26 cellular contexts compared by ENCODE assay signal in the genomic region with DNA sequence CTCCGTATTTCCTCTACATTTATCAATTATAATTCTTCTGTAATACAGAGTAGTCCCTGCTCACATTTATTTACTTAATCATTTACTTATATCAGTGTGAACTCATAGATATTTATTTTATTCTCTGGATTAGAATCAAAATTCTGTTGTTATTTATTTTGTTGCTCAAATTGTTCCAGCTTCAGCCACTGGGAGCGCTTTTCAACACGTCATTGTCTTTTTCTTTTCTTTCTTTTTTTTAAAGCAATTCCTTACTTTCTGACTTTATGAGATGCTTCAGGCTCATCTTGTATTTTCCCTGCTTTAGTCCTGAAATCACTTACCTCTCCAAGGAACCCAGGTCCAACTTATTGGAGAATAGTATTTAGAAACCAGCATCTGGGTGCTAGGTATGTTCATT. TPM values are rescaled to one million over a fixed set of nuclear protein-coding genes. Genes with fewer than 3 reads are reported as not detected.
DNase-seq lines count a peak whose midpoint lies in the region; ATAC-seq and TF ChIP-seq lines count a peak whose summit lies in the region.
"Had no signal": no experiment of that assay in that cellular context is flagged by ENCODE, and none has a peak within 500 bp of the region (broad histone marks: within the 10 kb centered on the region; RNA-seq: fewer than 3 reads in every experiment).

No MANE protein-coding gene starts in this region.

- no peaks in the 10 kb centered on the region for H3K4me1 ChIP-seq in GM23248 (ENCODE audit: insufficient read depth)
- H3K4me1 ChIP-seq: right atrium auricular region had no signal

- no peak for ATAC-seq in WTC11
- ATAC-seq: left lobe of liver; naive thymus-derived CD4-positive, alpha-beta T cell; pancreas; Right ventricle myocardium inferior; stimulated activated naive B cell treated with anti-CD40 and anti-IgM and Interleukin-4, amounts not matched to agents 10 μg/mL and 1 μg/mL and 100 μg/mL, for 72 hours had no signal

- H4K20me1 ChIP-seq in GM23248 (ENCODE audit: insufficient read depth), result no peaks in the 10 kb centered on the region

- H3K4me3 ChIP-seq in fibroblast of the aortic adventitia (ENCODE audit: low read depth, low read length) (no peak overlapping the region), GM23248 (no peak overlapping the region)
- H3K4me3 ChIP-seq: pancreas, right atrium auricular region had no signal

- H2AFZ ChIP-seq in GM23248, result no peak overlapping the region

- 72 to 82% methylated on average over 3 of the region's 3 CpGs for WGBS in GM23248 (ENCODE audit: low coverage in 1 of 2, low lambda C conversion rate in 2 of 2, missing lambda C conversion rate in 2 of 2), 2 experiments

- H3K9me3 ChIP-seq in GM23248 (ENCODE audit: low read depth), result no peaks in the 10 kb centered on the region
- H3K9me3 ChIP-seq: pancreas, right atrium auricular region had no signal

- no peaks in the 10 kb centered on the region for H3K27me3 ChIP-seq in GM23248 (replicated peaks; ENCODE audit: insufficient read depth)
- H3K27me3 ChIP-seq: pancreas, right atrium auricular region had no signal

- no peak overlapping the region for H3K27ac Mint-ChIP-seq in WTC11
- H3K27ac Mint-ChIP-seq: activated T-helper 1 cell treated with anti-CD3 and anti-CD28 coated beads, Interleukin-12 subunit alpha, Interleukin-12 subunit beta, Interleukin-2, Interleukin-4 antibody, amounts not matched to agents 30 ng/mL and 10 ng/mL and 1 ng/mL, durations not matched to agents 14 hours and 24 hours and 36 hours; naive thymus-derived CD4-positive, alpha-beta T cell; stimulated activated naive B cell treated with anti-CD40 and anti-IgM and Interleukin-4, amounts not matched to agents 10 μg/mL and 1 μg/mL and 100 μg/mL, for 72 hours had no signal

- no peak overlapping the region for H3K9ac ChIP-seq in GM23248

- no peaks in the 10 kb centered on the region for H3K9me3 Mint-ChIP-seq in WTC11
- H3K9me3 Mint-ChIP-seq: activated T-helper 1 cell treated with anti-CD3 and anti-CD28 coated beads, Interleukin-12 subunit alpha, Interleukin-12 subunit beta, Interleukin-2, Interleukin-4 antibody, amounts not matched to agents 30 ng/mL and 10 ng/mL and 1 ng/mL, durations not matched to agents 14 hours and 24 hours and 36 hours had no signal

- H3K79me2 ChIP-seq in GM23248 (ENCODE audit: insufficient read depth), result no peaks in the 10 kb centered on the region

- no peak for DNase-seq in WTC11 (ENCODE audit: low spot score)
- DNase-seq in fibroblast of the aortic adventitia (ENCODE audit: low read depth), result no peak
- DNase-seq in mucosa of gallbladder (ENCODE audit: low spot score), result no peak
- no peak for DNase-seq in C1 segment of cervical spinal cord (lab: John Stamatoyannopoulos, UW)
- no peak for DNase-seq in GM23248
- DNase-seq in midbrain (lab: John Stamatoyannopoulos, UW), result no peak
- DNase-seq: activated CD4-positive, alpha-beta T cell treated with anti-CD3 and anti-CD28 coated beads, Interleukin-2, amount 50 U/mL, for 1 hour; activated naive CD4-positive, alpha-beta T cell treated with anti-CD3 and anti-CD28 coated beads, Interleukin-2, amount 50 U/mL, for 16 hours; caudate nucleus; dermis blood vessel endothelial cell; DMS79; foreskin fibroblast; GOT3; naive thymus-derived CD4-positive, alpha-beta T cell; NCI-H1092; NCI-H2029; NCI-H226; pancreas; stimulated activated CD4-positive, alpha-beta T cell treated with anti-CD3 and anti-CD28 coated beads, Interleukin-4, amount 100 ng/mL, for 24 hours; stimulated activated naive B cell treated with anti-CD40 and anti-IgM and Interleukin-4, amounts not matched to agents 10 μg/mL and 1 μg/mL and 100 μg/mL, for 72 hours; WERI-Rb-1 had no signal

- H3K4me2 ChIP-seq in GM23248 (ENCODE audit: unreplicated experiment), result no peak overlapping the region

- in situ Hi-C loops in GM23248 (cut with MboI), result no loop called here

- no peaks in the 10 kb centered on the region for H3K36me3 ChIP-seq in GM23248 (ENCODE audit: low read depth)
- H3K36me3 ChIP-seq: pancreas, right atrium auricular region, WERI-Rb-1 had no signal

- H3K27ac ChIP-seq in GM23248, result no peak overlapping the region
- H3K27ac ChIP-seq: pancreas, right atrium auricular region, WERI-Rb-1 had no signal

- CTCF ChIA-PET in WTC11 (lab: Charles Lee), result interaction anchor here (0.6 to 1.3 kb wide), 15 partner anchors 9 to 201 kb away, joined by 3 to 10 read pairs (median 4); partner anchors contain the start of genes GLCE and KIF23

- H3K4me1 Mint-ChIP-seq in WTC11, result no peaks in the 10 kb centered on the region
- H3K4me1 Mint-ChIP-seq: stimulated activated naive B cell treated with anti-CD40 and anti-IgM and Interleukin-4, amounts not matched to agents 10 μg/mL and 1 μg/mL and 100 μg/mL, for 72 hours had no signal

- no peak overlapping the region for H3K4me3 Mint-ChIP-seq in WTC11
- H3K4me3 Mint-ChIP-seq: activated T-helper 1 cell treated with anti-CD3 and anti-CD28 coated beads, Interleukin-12 subunit alpha, Interleukin-12 subunit beta, Interleukin-2, Interleukin-4 antibody, amounts not matched to agents 30 ng/mL and 10 ng/mL and 1 ng/mL, durations not matched to agents 14 hours and 24 hours and 36 hours; naive thymus-derived CD4-positive, alpha-beta T cell; stimulated activated naive B cell treated with anti-CD40 and anti-IgM and Interleukin-4, amounts not matched to agents 10 μg/mL and 1 μg/mL and 100 μg/mL, for 72 hours had no signal

- H3K9me2 ChIP-seq in GM23248 (ENCODE audit: insufficient read depth), result no peaks in the 10 kb centered on the region

- no peaks in the 10 kb centered on the region for H3K27me3 Mint-ChIP-seq in WTC11 (ENCODE audit: low read depth)
- H3K27me3 Mint-ChIP-seq: stimulated activated naive B cell treated with anti-CD40 and anti-IgM and Interleukin-4, amounts not matched to agents 10 μg/mL and 1 μg/mL and 100 μg/mL, for 72 hours had no signal

- TF ChIP-seq CTCF in LNCAP (IDR thresholded peaks at IDR 0.05) (peak; percentile 46), WTC11 (IDR thresholded peaks at IDR 0.05) (peak; percentile 28; the same call in 1 of the 2 replicates), fibroblast of the aortic adventitia (IDR thresholded peaks at IDR 0.05; ENCODE audit: insufficient read depth, low read length) (peak; percentile 25)

- no peaks in the 10 kb centered on the region for H3K36me3 Mint-ChIP-seq in WTC11

- H3F3A ChIP-seq in GM23248 (ENCODE audit: insufficient read depth), result no peaks in the 10 kb centered on the region

- POLR2A ChIA-PET in WTC11 (lab: Charles Lee), result no interaction called here

TF ChIP-seq in WTC11, 78 proteins besides CTCF, POLR2A, EP300 and RAD21:
- TF ChIP-seq, protein P1, sequence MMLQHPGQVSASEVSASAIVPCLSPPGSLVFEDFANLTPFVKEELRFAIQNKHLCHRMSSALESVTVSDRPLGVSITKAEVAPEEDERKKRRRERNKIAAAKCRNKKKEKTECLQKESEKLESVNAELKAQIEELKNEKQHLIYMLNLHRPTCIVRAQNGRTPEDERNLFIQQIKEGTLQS (CRISPR knock-in tag; conservative IDR thresholded peaks at IDR 0.05), result no peak
- TF ChIP-seq ZNF263 (CRISPR knock-in tag; IDR thresholded peaks at IDR 0.05; ENCODE audit: low read depth) (no peak), ZNF416 (CRISPR knock-in tag; IDR thresholded peaks at IDR 0.05) (no peak), CREB1 (CRISPR knock-in tag; IDR thresholded peaks at IDR 0.05) (no peak), ATF1 (CRISPR knock-in tag; IDR thresholded peaks at IDR 0.05) (no peak), NR2C2 (CRISPR knock-in tag; IDR thresholded peaks at IDR 0.05) (no peak), SOX15 (CRISPR knock-in tag; IDR thresholded peaks at IDR 0.05) (no peak), ZNF232 (CRISPR knock-in tag; IDR thresholded peaks at IDR 0.05) (no peak), OVOL2 (CRISPR knock-in tag; IDR thresholded peaks at IDR 0.05; ENCODE audit: borderline replicate concordance) (no peak), E2F5 (CRISPR knock-in tag; IDR thresholded peaks at IDR 0.05) (no peak), KAT7 (CRISPR knock-in tag; IDR thresholded peaks at IDR 0.05; ENCODE audit: borderline replicate concordance) (no peak), JAZF1 (CRISPR knock-in tag; IDR thresholded peaks at IDR 0.05) (no peak)

RNA-seq across cellular contexts. Expression of gene GLCE, which starts 53.4 kb away (rescaled TPM):
- total RNA-seq in WTC11 (2021), result 10.7 to 12.5 TPM (median 11.3 TPM) in 3 replicates
- total RNA-seq in fibroblast of the aortic adventitia (ENCODE audit: low replicate concordance), result 8.3 and 24.4 TPM in 2 replicates
- total RNA-seq in mucosa of gallbladder, result 21.8 TPM
- total RNA-seq in GM23248 (2014; rRNA removed; shearing (Covaris generic)), result 12.4 and 17.1 TPM in 2 replicates
- 9.3 and 9.7 TPM in 2 replicates for polyA plus RNA-seq in GM23248 (2016; fragmentation: Nextera tagmentation; extraction: Ambion mirVana)
